In genomic region chr3:24237971-24238767, GRCh38 we compare ENCODE assay signal across 1 cellular context.
TF ChIP-seq lines count a peak whose summit lies in the region.

No MANE protein-coding gene starts in this region.

TF ChIP-seq in HEK293, 187 proteins besides CTCF, POLR2A, EP300 and RAD21 (continued from another document and continues in another):
- TF ChIP-seq ZNF311 (tag by site-specific recombination; IDR thresholded peaks at IDR 0.05; ENCODE audit: borderline replicate concordance) (0 out of 2 replicates have a peak, but pooled peaks have one; percentile 82), ZEB2 (tag by site-specific recombination; IDR thresholded peaks at IDR 0.05) (peak; percentile 84), ZNF121 (tag by site-specific recombination; IDR thresholded peaks at IDR 0.05) (0 out of 2 replicates have a peak, but pooled peaks have one; percentile 25), ZNF221 (tag by site-specific recombination; IDR thresholded peaks at IDR 0.05; ENCODE audit: borderline replicate concordance) (no peak), REPIN1 (tag by site-specific recombination; IDR thresholded peaks at IDR 0.05; ENCODE audit: low read depth) (0 out of 2 replicates have a peak, but pooled peaks have one; percentile 54), ZNF362 (tag by site-specific recombination; IDR thresholded peaks at IDR 0.05) (peak; percentile 78; the same call in 1 of the 2 replicates), ZNF626 (tag by site-specific recombination; IDR thresholded peaks at IDR 0.05) (0 out of 2 replicates have a peak, but pooled peaks have one; percentile 47), SCRT2 (tag by site-specific recombination; IDR thresholded peaks at IDR 0.05) (peak; percentile 81), ZNF596 (tag by site-specific recombination; IDR thresholded peaks at IDR 0.05) (no peak), KLF16 (tag by site-specific recombination; IDR thresholded peaks at IDR 0.05) (peak; percentile 89), ZNF544 (tag by site-specific recombination; IDR thresholded peaks at IDR 0.05) (no peak), ZNF114 (tag by site-specific recombination; IDR thresholded peaks at IDR 0.05) (no peak; the same call in 1 of the 2 replicates), ZNF629 (tag by site-specific recombination; IDR thresholded peaks at IDR 0.05) (peak; percentile 83), SP3 (tag by site-specific recombination; IDR thresholded peaks at IDR 0.05) (peak; percentile 48; the same call in 1 of the 2 replicates), GLIS1 (tag by site-specific recombination; IDR thresholded peaks at IDR 0.05) (no peak; the same call in 1 of the 2 replicates), ZNF426 (tag by site-specific recombination; IDR thresholded peaks at IDR 0.05) (no peak), ZNF335 (tag by site-specific recombination; conservative IDR thresholded peaks at IDR 0.05) (peak; percentile 47), GLI4 (tag by site-specific recombination; IDR thresholded peaks at IDR 0.05) (0 out of 2 replicates have a peak, but pooled peaks have one; percentile 79), INSM2 (tag by site-specific recombination; IDR thresholded peaks at IDR 0.05) (peak; percentile 63; the same call in 1 of the 2 replicates), TRIM28 (IDR thresholded peaks at IDR 0.05; ENCODE audit: borderline replicate concordance, low read length) (peak; percentile 56; the same call in 1 of the 2 replicates), ZNF777 (tag by site-specific recombination; IDR thresholded peaks at IDR 0.05; ENCODE audit: borderline replicate concordance) (no peak), ZNF24 (tag by site-specific recombination; IDR thresholded peaks at IDR 0.05) (peak; percentile 85; the same call in 1 of the 2 replicates), ZNF26 (tag by site-specific recombination; IDR thresholded peaks at IDR 0.05) (peak; percentile 53; the same call in 1 of the 2 replicates), ZSCAN4 (tag by site-specific recombination; IDR thresholded peaks at IDR 0.05) (peak; percentile 92), ZNF518A (tag by site-specific recombination; conservative IDR thresholded peaks at IDR 0.05; ENCODE audit: low read depth) (peak; percentile 26; the same call in 1 of the 2 replicates), ZNF692 (tag by site-specific recombination; IDR thresholded peaks at IDR 0.05) (peak; percentile 72), MEIS1 (CRISPR knock-in tag; IDR thresholded peaks at IDR 0.05; ENCODE audit: borderline replicate concordance) (no peak), ZNF2 (tag by site-specific recombination; IDR thresholded peaks at IDR 0.05) (peak; percentile 87; the same call in 1 of the 2 replicates), ZSCAN18 (tag by site-specific recombination; IDR thresholded peaks at IDR 0.05) (peak; percentile 83), ZNF184 (tag by site-specific recombination; IDR thresholded peaks at IDR 0.05) (peak; percentile 47; the same call in 1 of the 2 replicates), ZNF211 (tag by site-specific recombination; IDR thresholded peaks at IDR 0.05; ENCODE audit: low read depth) (no peak), ZNF639 (tag by site-specific recombination; IDR thresholded peaks at IDR 0.05) (peak; percentile 91), PRDM4 (tag by site-specific recombination; IDR thresholded peaks at IDR 0.05) (0 out of 2 replicates have a peak, but pooled peaks have one; percentile 24), ZBTB21 (tag by site-specific recombination; IDR thresholded peaks at IDR 0.05) (peak; percentile 60; the same call in 1 of the 2 replicates), EGR2 (tag by site-specific recombination; IDR thresholded peaks at IDR 0.05; ENCODE audit: low read depth) (peak; percentile 54; the same call in 1 of the 2 replicates), ZNF280D (tag by site-specific recombination; IDR thresholded peaks at IDR 0.05) (peak; percentile 45; the same call in 1 of the 2 replicates)
